In genomic region chr10:97673736-97674525, GRCh38 we compare ENCODE assay signal across 9 cellular contexts. TPM values are rescaled to one million over a fixed set of nuclear protein-coding genes. Genes with fewer than 3 reads are reported as not detected.
DNase-seq lines count a peak whose midpoint lies in the region; ATAC-seq and TF ChIP-seq lines count a peak whose summit lies in the region.
"Had no signal": no experiment of that assay in that cellular context is flagged by ENCODE, and none has a peak within 500 bp of the region (broad histone marks: within the 10 kb centered on the region; RNA-seq: fewer than 3 reads in every experiment).

No MANE protein-coding gene starts in this region.

- ATAC-seq in sciatic nerve (peak; percentile 81), GM21619 (IDR thresholded peaks at IDR 0.05; ENCODE audit: unreplicated experiment) (no peak)

- no peaks in the 10 kb centered on the region for H3K9me3 ChIP-seq in smooth muscle cell (replicated peaks; ENCODE audit: low read depth)

- H3K9ac ChIP-seq in smooth muscle cell (ENCODE audit: low read depth): no peak overlapping the region

- H3K4me3 Mint-ChIP-seq in T-helper 2 cell treated with Interferon-gamma antibody and Interleukin-4, amounts not matched to agents 5 μg/mL and 100 μg/mL, for 36 hours: no peak overlapping the region

- peak; percentile 23 for DNase-seq in T-helper 2 cell treated with Interferon-gamma antibody and Interleukin-4, amounts not matched to agents 5 μg/mL and 100 μg/mL, for 36 hours (ENCODE audit: low spot score)
- DNase-seq in T-helper 2 cell: no peak
- peak; percentile 55 for DNase-seq in NCI-H2196 (lab: John Stamatoyannopoulos, UW; ENCODE audit: unreplicated experiment)
- DNase-seq in caudate nucleus (lab: John Stamatoyannopoulos, UW): peak in 40 of 61 donors; percentile 19 to 90 (median 58)
- no peak for DNase-seq in sciatic nerve (ENCODE audit: low spot score)
- no peak for DNase-seq in NCI-H82 (lab: John Stamatoyannopoulos, UW)
- no peak for DNase-seq in smooth muscle cell (lab: John Stamatoyannopoulos, UW; ENCODE audit: unreplicated experiment)
- DNase-seq: SHP77 treated with DMSO at 0.1 percent for 48 hours had no signal

- H3K4me1 ChIP-seq in smooth muscle cell (ENCODE audit: low read depth): no peaks in the 10 kb centered on the region

- no peak for TF ChIP-seq CTCF in smooth muscle cell (IDR thresholded peaks at IDR 0.05; ENCODE audit: borderline replicate concordance, insufficient read depth, poor library complexity, severe bottlenecking)

- H3K36me3 Mint-ChIP-seq in T-helper 2 cell treated with Interferon-gamma antibody and Interleukin-4, amounts not matched to agents 5 μg/mL and 100 μg/mL, for 36 hours (ENCODE audit: low read depth): peaks cover 20% of the 10 kb centered on the region

- H3K4me1 Mint-ChIP-seq in T-helper 2 cell treated with Interferon-gamma antibody and Interleukin-4, amounts not matched to agents 5 μg/mL and 100 μg/mL, for 36 hours (ENCODE audit: low read depth): peaks cover 6% of the 10 kb centered on the region

- no peaks in the 10 kb centered on the region for H3K27me3 Mint-ChIP-seq in T-helper 2 cell treated with Interferon-gamma antibody and Interleukin-4, amounts not matched to agents 5 μg/mL and 100 μg/mL, for 36 hours (ENCODE audit: low read depth)

- no peaks in the 10 kb centered on the region for H4K20me1 ChIP-seq in smooth muscle cell (ENCODE audit: low read depth)

- H3K27me3 ChIP-seq in smooth muscle cell (ENCODE audit: low read depth): no peaks in the 10 kb centered on the region

- H3K4me3 ChIP-seq in smooth muscle cell: no peak overlapping the region

- peaks cover 4% of the 10 kb centered on the region for H3K36me3 ChIP-seq in smooth muscle cell (ENCODE audit: low read depth)

- intact Hi-C loops in sciatic nerve (cut with DNase I): no loop called here

- no peaks in the 10 kb centered on the region for H3K9me3 Mint-ChIP-seq in T-helper 2 cell treated with Interferon-gamma antibody and Interleukin-4, amounts not matched to agents 5 μg/mL and 100 μg/mL, for 36 hours

- no peak overlapping the region for H3K4me2 ChIP-seq in smooth muscle cell

- H3K79me2 ChIP-seq in smooth muscle cell (ENCODE audit: low read depth): no peaks in the 10 kb centered on the region

- H3F3A ChIP-seq in smooth muscle cell (ENCODE audit: low read depth): no peaks in the 10 kb centered on the region

- 90% methylated on average over 8 of the region's 8 CpGs for WGBS in smooth muscle cell (ENCODE audit: low lambda C conversion rate)

- H2AFZ ChIP-seq in smooth muscle cell (ENCODE audit: low read depth): no peak overlapping the region

- no peak overlapping the region for H3K27ac Mint-ChIP-seq in T-helper 2 cell treated with Interferon-gamma antibody and Interleukin-4, amounts not matched to agents 5 μg/mL and 100 μg/mL, for 36 hours

- H3K27ac ChIP-seq in caudate nucleus (ENCODE audit: low read depth, low read length) (peak overlapping the region; percentile 73), smooth muscle cell (ENCODE audit: low read depth) (no peak overlapping the region)

RNA-seq across cellular contexts. Expression of gene AVPI1, which starts 13.1 kb away (rescaled TPM):
- total RNA-seq in sciatic nerve: 41.8 TPM
- 14.9 and 23.8 TPM in 2 replicates for total RNA-seq in smooth muscle cell
- polyA plus RNA-seq in smooth muscle cell: 26.9 and 32.5 TPM in 2 replicates

RNA-seq across cellular contexts. Expression of gene PI4K2A, which starts 33.5 kb away (rescaled TPM):
- total RNA-seq in sciatic nerve (16.1 TPM), smooth muscle cell (20.8 and 23.4 TPM in 2 replicates)
- 20.4 and 21.0 TPM in 2 replicates for polyA plus RNA-seq in smooth muscle cell

RNA-seq across cellular contexts. Expression of gene MARVELD1, which starts 39.6 kb away (rescaled TPM):
- total RNA-seq in sciatic nerve (59.5 TPM), smooth muscle cell (46.3 and 58.4 TPM in 2 replicates)
- 95.5 and 132 TPM in 2 replicates for polyA plus RNA-seq in smooth muscle cell

RNA-seq across cellular contexts. Expression of gene MORN4, which starts 40.6 kb away (rescaled TPM):
- total RNA-seq in sciatic nerve (9.9 TPM), smooth muscle cell (2.9 and 9.3 TPM in 2 replicates)
- 11.3 and 16.8 TPM in 2 replicates for polyA plus RNA-seq in smooth muscle cell

Comparison
In these comparisons a context has a peak if more than half of its experiments do, and no peak if none do; other contexts are left out.
1. DNase-seq: peak in T-helper 2 cell treated with Interferon-gamma antibody and Interleukin-4, amounts not matched to agents 5 μg/mL and 100 μg/mL, for 36 hours (single experiment), NCI-H2196 (single experiment) and caudate nucleus (40 of 61); none in T-helper 2 cell (0 of 5), sciatic nerve (single experiment), NCI-H82 (single experiment) and smooth muscle cell (single experiment).